ENCODE assay signal across 25 cellular contexts in the genomic region with DNA sequence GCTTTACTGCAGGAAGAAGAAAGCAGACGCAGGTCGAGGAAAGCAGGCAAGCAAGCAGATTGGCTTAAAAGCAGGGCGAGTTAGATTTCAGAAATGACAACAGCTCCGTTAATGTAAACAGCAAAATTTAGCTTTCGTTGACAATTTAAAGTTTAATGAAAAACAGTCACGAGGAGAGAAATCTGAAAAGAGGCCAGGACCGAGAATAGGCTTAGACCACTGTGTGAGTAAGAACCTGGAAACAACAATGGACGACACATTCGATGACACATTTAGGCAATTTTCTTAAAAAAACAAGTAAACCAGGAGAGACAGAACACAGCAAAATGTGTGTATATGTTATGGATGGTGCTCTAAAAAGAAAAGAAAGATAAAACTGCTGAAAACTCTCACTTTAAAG.
"Had no signal": no experiment of that assay in that cellular context is flagged by ENCODE, and none has a peak within 500 bp of the region (broad histone marks: within the 10 kb centered on the region; RNA-seq: fewer than 3 reads in every experiment).

No MANE protein-coding gene starts in this region.

- ATAC-seq: activated CD4-positive, alpha-beta T cell treated with anti-CD3 and anti-CD28 coated beads for 36 hours had no signal

- H3K4me3 ChIP-seq: Peyer's patch, SJCRH30 had no signal

- H3K27me3 ChIP-seq: brain microvascular endothelial cell, Peyer's patch, SJCRH30 had no signal

- H3K9me3 ChIP-seq: Peyer's patch, SJCRH30, SK-N-SH had no signal

- H3K4me2 ChIP-seq: SK-N-SH had no signal

- H3K9ac ChIP-seq: SK-N-SH had no signal

- H3K36me3 ChIP-seq: brain microvascular endothelial cell, Peyer's patch, SJCRH30, WERI-Rb-1 had no signal

- H3K27ac ChIP-seq: brain microvascular endothelial cell, Peyer's patch, RWPE1, SJCRH30, WERI-Rb-1 had no signal

- H3K4me1 ChIP-seq: Peyer's patch had no signal

- DNase-seq: activated CD4-positive, alpha-beta memory T cell treated with anti-CD3 and anti-CD28 coated beads, Interleukin-2, amount 10 ng/mL, durations not matched to agents 7 days and 5 days; activated CD4-positive, alpha-beta T cell treated with anti-CD3 and anti-CD28 coated beads for 36 hours; activated CD4-positive, alpha-beta T cell treated with anti-CD3 and anti-CD28 coated beads, Interleukin-2, amount 50 U/mL, for 1 hour; activated CD8-positive, alpha-beta memory T cell treated with anti-CD3 and anti-CD28 coated beads, Interleukin-2, amount 50 U/mL, for 4 hours; activated naive CD4-positive, alpha-beta T cell treated with anti-CD3 and anti-CD28 coated beads, Interleukin-2, amount 50 U/mL, for 16 hours; amygdala; brain microvascular endothelial cell; IMR-90; Kasumi-1; KBM-7; NCI-H1048; NCI-H1930; NCI-H2171; NCI-H2227 treated with DMSO at 0.1 percent for 48 hours; NCI-H446 treated with DMSO at 0.1 percent for 48 hours; NCI-H524 treated with DMSO at 0.1 percent for 48 hours; NCI-H82; Peyer's patch; Right ventricle myocardium superior; SJCRH30; SK-N-SH; T-helper 1 cell; WERI-Rb-1 had no signal

- FAIRE-seq: astrocyte had no signal
